17 cellular contexts compared by ENCODE assay signal in the genomic region with DNA sequence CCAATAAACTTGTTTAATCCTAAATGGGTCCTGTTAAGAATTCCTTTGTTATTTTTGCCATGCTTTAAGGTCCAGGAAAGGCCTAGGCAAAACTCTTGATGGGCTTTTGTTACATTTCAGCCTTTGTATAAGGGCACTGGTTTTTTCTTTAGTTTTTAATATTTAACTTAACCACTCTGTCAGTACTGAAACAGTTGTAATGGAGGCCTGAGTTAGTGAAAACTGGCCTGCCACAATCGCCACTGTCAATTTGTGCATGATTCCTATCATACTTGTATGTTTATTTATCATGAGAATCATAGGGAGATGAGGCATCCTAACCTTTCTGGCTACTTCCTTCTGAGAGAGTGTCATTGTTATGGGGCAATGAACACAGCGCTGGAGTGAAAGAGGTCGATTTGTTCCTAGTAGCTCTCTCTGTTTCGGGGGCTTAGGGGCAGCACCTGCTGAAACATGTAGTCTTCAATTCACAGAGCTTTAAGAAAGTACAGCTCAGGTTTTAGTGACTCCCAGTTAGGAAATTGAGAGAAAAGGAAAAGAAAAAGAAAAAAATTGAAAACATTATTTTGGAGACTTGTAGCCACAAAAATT.
"Had no signal": no experiment of that assay in that cellular context is flagged by ENCODE, and none has a peak within 500 bp of the region (broad histone marks: within the 10 kb centered on the region; RNA-seq: fewer than 3 reads in every experiment).

No MANE protein-coding gene starts in this region.

- H3K27me3 Mint-ChIP-seq: activated CD4-positive, alpha-beta memory T cell treated with anti-CD3 and anti-CD28 coated beads, Interleukin-2, amount 10 ng/mL, durations not matched to agents 7 days and 5 days; activated CD4-positive, alpha-beta T cell treated with anti-CD3 and anti-CD28 coated beads for 36 hours; activated naive CD4-positive, alpha-beta T cell treated with anti-CD3 and anti-CD28 coated beads, Interleukin-2, amount 10 ng/mL, durations not matched to agents 7 days and 5 days; activated T-cell treated with anti-CD3 and anti-CD28 coated beads, Interleukin-2, amount 50 U/mL, for 24 hours; dendritic cell treated with granulocyte-macrophage colony-stimulating factor and Interleukin-4, amounts not matched to agents 40 ng/mL and 50 ng/mL, for 4 days had no signal

- DNase-seq: activated CD4-positive, alpha-beta memory T cell treated with anti-CD3 and anti-CD28 coated beads, Interleukin-2, amount 10 ng/mL, durations not matched to agents 7 days and 5 days; activated CD4-positive, alpha-beta T cell treated with anti-CD3 and anti-CD28 coated beads for 36 hours; activated naive CD4-positive, alpha-beta T cell treated with anti-CD3 and anti-CD28 coated beads, Interleukin-2, amount 10 ng/mL, durations not matched to agents 7 days and 5 days; activated T-cell treated with anti-CD3 and anti-CD28 coated beads, Interleukin-2, amount 50 U/mL, for 24 hours; effector memory CD4-positive, alpha-beta T cell; foreskin fibroblast; mesendoderm; natural killer cell; stimulated activated CD4-positive, alpha-beta T cell treated with anti-CD3 and anti-CD28 coated beads, Interleukin-4, amount 100 ng/mL, for 4 hours; stimulated activated CD8-positive, alpha-beta memory T cell treated with anti-CD3 and anti-CD28 coated beads, Interleukin-4, amount 100 ng/mL, for 48 hours; stimulated activated naive CD4-positive, alpha-beta T cell treated with Interleukin-2 at 50 U/mL for 16 hours; transverse colon had no signal

- ATAC-seq: activated CD4-positive, alpha-beta T cell treated with anti-CD3 and anti-CD28 coated beads for 36 hours; natural killer cell had no signal

- H3K9me3 ChIP-seq: right atrium auricular region, transverse colon had no signal

- H3K9me3 Mint-ChIP-seq: activated CD4-positive, alpha-beta memory T cell treated with anti-CD3 and anti-CD28 coated beads, Interleukin-2, amount 10 ng/mL, durations not matched to agents 7 days and 5 days; activated T-cell treated with anti-CD3 and anti-CD28 coated beads, Interleukin-2, amount 50 U/mL, for 24 hours; dendritic cell treated with granulocyte-macrophage colony-stimulating factor and Interleukin-4, amounts not matched to agents 40 ng/mL and 50 ng/mL, for 4 days had no signal

- FAIRE-seq: astrocyte, bronchial epithelial cell had no signal

- H3K4me1 ChIP-seq: right atrium auricular region, transverse colon had no signal

- H3K4me1 Mint-ChIP-seq: activated CD4-positive, alpha-beta memory T cell treated with anti-CD3 and anti-CD28 coated beads, Interleukin-2, amount 10 ng/mL, durations not matched to agents 7 days and 5 days; activated CD4-positive, alpha-beta T cell treated with anti-CD3 and anti-CD28 coated beads for 36 hours; activated naive CD4-positive, alpha-beta T cell treated with anti-CD3 and anti-CD28 coated beads, Interleukin-2, amount 10 ng/mL, durations not matched to agents 7 days and 5 days; natural killer cell had no signal

- H3K27me3 ChIP-seq: right atrium auricular region, transverse colon had no signal

- H3K4me3 ChIP-seq: right atrium auricular region, smooth muscle cell, transverse colon had no signal

- H3K4me3 Mint-ChIP-seq: activated CD4-positive, alpha-beta memory T cell treated with anti-CD3 and anti-CD28 coated beads, Interleukin-2, amount 10 ng/mL, durations not matched to agents 7 days and 5 days; activated CD4-positive, alpha-beta T cell treated with anti-CD3 and anti-CD28 coated beads for 36 hours; activated naive CD4-positive, alpha-beta T cell treated with anti-CD3 and anti-CD28 coated beads, Interleukin-2, amount 10 ng/mL, durations not matched to agents 7 days and 5 days; activated T-cell treated with anti-CD3 and anti-CD28 coated beads, Interleukin-2, amount 50 U/mL, for 24 hours; dendritic cell treated with granulocyte-macrophage colony-stimulating factor and Interleukin-4, amounts not matched to agents 40 ng/mL and 50 ng/mL, for 4 days; natural killer cell had no signal

- H3K36me3 Mint-ChIP-seq: activated naive CD4-positive, alpha-beta T cell treated with anti-CD3 and anti-CD28 coated beads, Interleukin-2, amount 10 ng/mL, durations not matched to agents 7 days and 5 days; natural killer cell had no signal

- H3K36me3 ChIP-seq: right atrium auricular region, transverse colon had no signal

- H3K27ac Mint-ChIP-seq: activated CD4-positive, alpha-beta memory T cell treated with anti-CD3 and anti-CD28 coated beads, Interleukin-2, amount 10 ng/mL, durations not matched to agents 7 days and 5 days; activated CD4-positive, alpha-beta T cell treated with anti-CD3 and anti-CD28 coated beads for 36 hours; activated naive CD4-positive, alpha-beta T cell treated with anti-CD3 and anti-CD28 coated beads, Interleukin-2, amount 10 ng/mL, durations not matched to agents 7 days and 5 days; activated T-cell treated with anti-CD3 and anti-CD28 coated beads, Interleukin-2, amount 50 U/mL, for 24 hours; dendritic cell treated with granulocyte-macrophage colony-stimulating factor and Interleukin-4, amounts not matched to agents 40 ng/mL and 50 ng/mL, for 4 days; natural killer cell had no signal

- H3K4me2 ChIP-seq: smooth muscle cell had no signal

- H3K27ac ChIP-seq: right atrium auricular region, transverse colon had no signal
